In the genomic region with DNA sequence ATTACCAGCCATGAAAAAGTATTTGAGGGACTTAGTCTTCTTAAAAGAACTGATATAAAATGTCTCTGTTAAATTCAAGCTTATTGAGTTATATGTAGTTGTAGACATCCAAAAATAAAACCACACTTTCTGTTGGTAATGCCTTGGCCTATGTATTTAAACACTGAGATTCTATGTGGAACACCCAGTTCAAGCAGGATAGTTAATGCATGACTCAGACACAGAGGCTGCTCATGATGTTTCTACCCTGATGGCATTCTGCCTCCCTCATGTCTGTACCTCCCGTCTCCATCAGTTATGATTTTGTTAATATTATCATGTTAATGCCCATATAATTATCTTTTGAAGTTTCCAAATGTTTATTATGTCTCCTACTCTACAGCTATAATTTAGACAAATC, we compare ENCODE assay signal across 17 cellular contexts.
DNase-seq lines count a peak whose midpoint lies in the region; ATAC-seq, FAIRE-seq and TF ChIP-seq lines count a peak whose summit lies in the region.
"Had no signal": no experiment of that assay in that cellular context is flagged by ENCODE, and none has a peak within 500 bp of the region (broad histone marks: within the 10 kb centered on the region; RNA-seq: fewer than 3 reads in every experiment).

No MANE protein-coding gene starts in this region.

- no peak for TF ChIP-seq CTCF in foreskin keratinocyte (conservative IDR thresholded peaks at IDR 0.05)
- TF ChIP-seq CTCF in PC-9 (conservative IDR thresholded peaks at IDR 0.05): no peak

- no peaks in the 10 kb centered on the region for H3K36me3 ChIP-seq in PC-9 (ENCODE audit: low read depth)
- H3K36me3 ChIP-seq: thoracic aorta had no signal

- H3K4me3 ChIP-seq in PC-9: no peak overlapping the region
- H3K4me3 ChIP-seq: SK-N-MC, thoracic aorta had no signal

- no peak overlapping the region for H2AFZ ChIP-seq in PC-9

- intact Hi-C loops in PC-9 (cut with micrococcal nuclease; ENCODE audit: unreplicated experiment): no loop called here

- FAIRE-seq in urothelium cell line (lab: Jason Lieb, UNC): no peak

- peak; percentile 34 for DNase-seq in HS-5 (ENCODE audit: low read depth)
- peak; percentile 64 for DNase-seq in astrocyte of the hippocampus (ENCODE audit: low read depth, low spot score)
- peak; percentile 46 to 72 for DNase-seq in foreskin keratinocyte
- DNase-seq in urothelium cell line (ENCODE audit: low spot score): peak; percentile 37
- DNase-seq in PC-9: no peak
- no peak for DNase-seq in anterior cingulate cortex (lab: John Stamatoyannopoulos, UW)
- DNase-seq: activated CD4-positive, alpha-beta T cell treated with anti-CD3 and anti-CD28 coated beads, Interleukin-2, amount 50 U/mL, for 4 hours; CD4-positive, alpha-beta T cell; effector CD8-positive, alpha-beta T cell; GF-D8; head of caudate nucleus; naive thymus-derived CD8-positive, alpha-beta T cell; NCI-H1092; NCI-H2171 treated with DMSO at 0.1 percent for 48 hours had no signal

- ATAC-seq in foreskin keratinocyte (peak; percentile 88), GM18858 (IDR thresholded peaks at IDR 0.05; ENCODE audit: unreplicated experiment) (no peak)
- ATAC-seq: naive thymus-derived CD8-positive, alpha-beta T cell had no signal

- H3K27me3 ChIP-seq in foreskin keratinocyte (no peaks in the 10 kb centered on the region), PC-9 (ENCODE audit: insufficient read depth, low read depth) (no peaks in the 10 kb centered on the region)

- CTCF ChIA-PET in PC-9 (lab: Charles Lee): no interaction called here

- H3F3A ChIP-seq in PC-9 (ENCODE audit: insufficient read depth, low read depth): no peaks in the 10 kb centered on the region

- no peaks in the 10 kb centered on the region for H3K9me2 ChIP-seq in PC-9 (ENCODE audit: insufficient read depth)

- H3K4me2 ChIP-seq in PC-9: no peak overlapping the region

- H3K27ac ChIP-seq in foreskin keratinocyte (no peak overlapping the region), PC-9 (no peak overlapping the region)
- H3K27ac ChIP-seq: SK-N-MC, thoracic aorta had no signal

- no TSS peak for BruUV-seq in PC-9 (replicated peaks; lab: Mats Ljungman, UMichigan)

- no peaks in the 10 kb centered on the region for H4K20me1 ChIP-seq in PC-9 (ENCODE audit: insufficient read depth)

- H3K4me1 ChIP-seq in foreskin keratinocyte (no peaks in the 10 kb centered on the region), PC-9 (replicated peaks; ENCODE audit: insufficient read depth) (no peaks in the 10 kb centered on the region)

- H3K9me3 ChIP-seq in PC-9 (ENCODE audit: insufficient read depth, low read depth): no peaks in the 10 kb centered on the region
- H3K9me3 ChIP-seq: thoracic aorta had no signal

- POLR2A ChIA-PET in PC-9 (lab: Charles Lee; ENCODE audit: unreplicated experiment): no interaction called here

- no peaks in the 10 kb centered on the region for H3K79me2 ChIP-seq in PC-9 (ENCODE audit: low read depth)

Comparison
In these comparisons a context has a peak if more than half of its experiments do, and no peak if none do; other contexts are left out.
1. DNase-seq: peak in HS-5 (single experiment), astrocyte of the hippocampus (single experiment), foreskin keratinocyte (2 of 2) and urothelium cell line (single experiment); none in PC-9 (0 of 2) and anterior cingulate cortex (0 of 58).